Comparison of ENCODE assay signal across 8 cellular contexts in genomic region chr17:60102632-60103047, GRCh38. TPM values are rescaled to one million over a fixed set of nuclear protein-coding genes. Genes with fewer than 3 reads are reported as not detected.
A peak's percentile ranks its signal among the peaks of the same experiment; 100 is the strongest.
DNase-seq lines count a peak whose midpoint lies in the region; ATAC-seq, FAIRE-seq and TF ChIP-seq lines count a peak whose summit lies in the region.

No MANE protein-coding gene starts in this region.

- peaks cover 23% of the 10 kb centered on the region for H3K4me1 Mint-ChIP-seq in CD14-positive monocyte
- peaks cover 17% of the 10 kb centered on the region for H3K4me1 Mint-ChIP-seq in activated CD4-positive, alpha-beta T cell treated with anti-CD3 and anti-CD28 coated beads, Interleukin-2, amount 10 ng/mL, durations not matched to agents 7 days and 5 days

- peak overlapping the region; percentile 20 for H3K9ac ChIP-seq in fibroblast of lung (ENCODE audit: insufficient read depth, low read length)

- peak overlapping the region; percentile 75 to 88 for H3K4me3 Mint-ChIP-seq in CD14-positive monocyte
- H3K4me3 Mint-ChIP-seq in activated CD4-positive, alpha-beta T cell treated with anti-CD3 and anti-CD28 coated beads, Interleukin-2, amount 10 ng/mL, durations not matched to agents 7 days and 5 days: peak overlapping the region; percentile 64

- H3K9me3 ChIP-seq in fibroblast of lung (ENCODE audit: control insufficient read depth, insufficient read depth, low read depth, low read length) (no peaks in the 10 kb centered on the region), small intestine (ENCODE audit: control insufficient read depth, low read depth) (no peaks in the 10 kb centered on the region)

- ATAC-seq in HG03135 (IDR thresholded peaks at IDR 0.05; ENCODE audit: unreplicated experiment): peak; percentile 59
- ATAC-seq in GM21528 (IDR thresholded peaks at IDR 0.05; ENCODE audit: low FRiP score, unreplicated experiment): no peak

- POLR2A ChIA-PET in activated CD4-positive, alpha-beta T cell treated with anti-CD3 and anti-CD28 coated beads, Interleukin-2, amount 10 ng/mL, durations not matched to agents 7 days and 5 days (lab: Charles Lee): no interaction called here

- H3K27me3 ChIP-seq in fibroblast of lung (ENCODE audit: control insufficient read depth, insufficient read depth, low read length): no peaks in the 10 kb centered on the region
- H3K27me3 ChIP-seq in small intestine (ENCODE audit: control insufficient read depth in 2 of 2, insufficient read depth in 2 of 2, low read length in 2 of 2): no peaks in the 10 kb centered on the region

- H3K27me3 Mint-ChIP-seq in CD14-positive monocyte (ENCODE audit: low read depth in 3 of 3): peaks cover 0 to 4% (median 3%) of the 10 kb centered on the region in 3 donors
- peaks cover 44% of the 10 kb centered on the region for H3K27me3 Mint-ChIP-seq in activated CD4-positive, alpha-beta T cell treated with anti-CD3 and anti-CD28 coated beads, Interleukin-2, amount 10 ng/mL, durations not matched to agents 7 days and 5 days

- no peaks in the 10 kb centered on the region for H3K79me2 ChIP-seq in fibroblast of lung (ENCODE audit: control insufficient read depth, insufficient read depth, low read length)

- WGBS in small intestine, 3 donors: 6 to 23% (median 11%) methylated on average over 18 to 19 of the region's 19 CpGs

- intact Hi-C loops in CD14-positive monocyte (cut with micrococcal nuclease): no loop called here

- CTCF ChIA-PET in activated CD4-positive, alpha-beta T cell treated with anti-CD3 and anti-CD28 coated beads, Interleukin-2, amount 10 ng/mL, durations not matched to agents 7 days and 5 days (lab: Charles Lee): interaction anchor here (0.5 kb wide), 1 partner anchor 747 kb away, joined by 3 read pairs; no protein-coding TSS in a partner anchor

- H3K27ac Mint-ChIP-seq in CD14-positive monocyte: peak overlapping the region; percentile 65 to 88 (median 71)
- H3K27ac Mint-ChIP-seq in activated CD4-positive, alpha-beta T cell treated with anti-CD3 and anti-CD28 coated beads, Interleukin-2, amount 10 ng/mL, durations not matched to agents 7 days and 5 days: no peak overlapping the region

- H3K4me3 ChIP-seq in fibroblast of lung (replicated peaks in 1 of 4; ENCODE audit: control extremely low read depth in 1 of 4, insufficient read depth in 1 of 4, low read depth in 3 of 4, low read length in 4 of 4) (peak overlapping the region in 2 of 4 experiments; percentile 27 to 32), small intestine (ENCODE audit: low read depth in 1 of 2, low read length in 2 of 2) (no peak overlapping the region)

- H3K4me1 ChIP-seq in fibroblast of lung (ENCODE audit: control insufficient read depth, extremely low read depth, insufficient read depth, low read length) (peaks cover 7% of the 10 kb centered on the region), small intestine (ENCODE audit: control insufficient read depth in 2 of 2, insufficient read depth in 1 of 2, low read depth in 1 of 2, low read length in 1 of 2) (no peaks in the 10 kb centered on the region)

- TF ChIP-seq CTCF in CD14-positive monocyte (IDR thresholded peaks at IDR 0.05) (no peak), fibroblast of lung (conservative IDR thresholded peaks at IDR 0.05 in 1 of 2, IDR thresholded peaks at IDR 0.05 in 1 of 2; ENCODE audit: low read depth in 1 of 2, low read length in 2 of 2) (no peak)

- H3K9me3 Mint-ChIP-seq in CD14-positive monocyte: no peaks in the 10 kb centered on the region
- H3K9me3 Mint-ChIP-seq in activated CD4-positive, alpha-beta T cell treated with anti-CD3 and anti-CD28 coated beads, Interleukin-2, amount 10 ng/mL, durations not matched to agents 7 days and 5 days: no peaks in the 10 kb centered on the region

- H3K4me2 ChIP-seq in fibroblast of lung (ENCODE audit: extremely low read depth, insufficient read depth, low read length): peak overlapping the region; percentile 68

- peak overlapping the region; percentile 70 for H2AFZ ChIP-seq in fibroblast of lung (ENCODE audit: low read length)

- no peaks in the 10 kb centered on the region for H4K20me1 ChIP-seq in fibroblast of lung (ENCODE audit: control insufficient read depth, extremely low read depth, insufficient read depth, low read length)

- H3K27ac ChIP-seq in fibroblast of lung (ENCODE audit: insufficient read depth, low read length) (peak overlapping the region; percentile 54), small intestine (ENCODE audit: low read depth in 1 of 2, low read length in 1 of 2) (no peak overlapping the region)

- DNase-seq in CD14-positive monocyte (ENCODE audit: low spot score) (peak; percentile 81), fibroblast of lung (ENCODE audit: low read depth in 2 of 2) (peak; percentile 61 to 76), small intestine (peak; percentile 38), COLO829 (ENCODE audit: low spot score) (no peak), KG1 (lab: John Stamatoyannopoulos, UW) (no peak)
- DNase-seq in activated CD4-positive, alpha-beta T cell treated with anti-CD3 and anti-CD28 coated beads, Interleukin-2, amount 10 ng/mL, durations not matched to agents 7 days and 5 days: no peak

- no peak for FAIRE-seq in small intestine (lab: Jason Lieb, UNC)

- no peaks in the 10 kb centered on the region for H3K36me3 ChIP-seq in fibroblast of lung (ENCODE audit: control insufficient read depth, insufficient read depth, low read length)
- no peaks in the 10 kb centered on the region for H3K36me3 ChIP-seq in small intestine (ENCODE audit: control insufficient read depth in 2 of 2, insufficient read depth in 2 of 2, low read length in 2 of 2)

- no peaks in the 10 kb centered on the region for H3K36me3 Mint-ChIP-seq in CD14-positive monocyte
- H3K36me3 Mint-ChIP-seq in activated CD4-positive, alpha-beta T cell treated with anti-CD3 and anti-CD28 coated beads, Interleukin-2, amount 10 ng/mL, durations not matched to agents 7 days and 5 days (ENCODE audit: low read depth): no peaks in the 10 kb centered on the region

RNA-seq across cellular contexts. Expression of gene HEATR6, which starts 23.9 kb away (rescaled TPM):
- polyA plus RNA-seq in CD14-positive monocyte (1 to 10 TPM; 4.6 to 7.1 TPM), fibroblast of lung (16.6 and 17.8 TPM in 2 replicates), small intestine (1 to 10 TPM; 2.2 to 4.9 (median 2.4) TPM)
- total RNA-seq in activated CD4-positive, alpha-beta T cell treated with anti-CD3 and anti-CD28 coated beads, Interleukin-2, amount 10 ng/mL, durations not matched to agents 7 days and 5 days: 10 to 100 TPM; 18.7 to 19.0 TPM
- total RNA-seq in fibroblast of lung: 15.4 and 20.3 TPM in 2 replicates
- polyA plus RNA-seq in fibroblast of lung (2012): 9.2 and 10.9 TPM in 2 replicates
- polyA minus RNA-seq in fibroblast of lung (ENCODE audit: low replicate concordance): 13.0 and 42.6 TPM in 2 replicates

RNA-seq across cellular contexts. Expression of gene CA4, which starts 47.1 kb away (rescaled TPM):
- not detected for polyA plus RNA-seq in CD14-positive monocyte
- not detected for total RNA-seq in activated CD4-positive, alpha-beta T cell treated with anti-CD3 and anti-CD28 coated beads, Interleukin-2, amount 10 ng/mL, durations not matched to agents 7 days and 5 days
- total RNA-seq in fibroblast of lung: under 0.01 TPM in 1 of 2 replicates, not detected in the other
- not detected in 2 replicates for polyA plus RNA-seq in fibroblast of lung
- not detected in 2 replicates for polyA plus RNA-seq in fibroblast of lung (2012)
- polyA minus RNA-seq in fibroblast of lung (ENCODE audit: low replicate concordance): not detected in 2 replicates
- 1 to 10 TPM in 1 of 3 donors, not detected in 2; 3.6 TPM for polyA plus RNA-seq in small intestine

Comparison
In these comparisons a context has a peak if more than half of its experiments do, and no peak if none do; other contexts are left out.
1. DNase-seq: peak in CD14-positive monocyte (single experiment), fibroblast of lung (2 of 2) and small intestine (single experiment); none in activated CD4-positive, alpha-beta T cell treated with anti-CD3 and anti-CD28 coated beads, Interleukin-2, amount 10 ng/mL, durations not matched to agents 7 days and 5 days (single experiment), COLO829 (single experiment) and KG1 (single experiment).